ENCODE assay signal across 8 cellular contexts in genomic region chr1:52053862-52054261, GRCh38. TPM values are rescaled to one million over a fixed set of nuclear protein-coding genes. Genes with fewer than 3 reads are reported as not detected.
DNase-seq lines count a peak whose midpoint lies in the region; ATAC-seq and TF ChIP-seq lines count a peak whose summit lies in the region.

No MANE protein-coding gene starts in this region.

- H3K36me3 Mint-ChIP-seq in IgD-negative memory B cell (no peaks in the 10 kb centered on the region), natural killer cell (no peaks in the 10 kb centered on the region)

- peak overlapping the region; percentile 86 to 98 (median 95) for H3K9ac ChIP-seq in BLaER1 treated with 17β-estradiol and CSF1 and Interleukin-3, amounts not matched to agents 10 nM and 100 nM

- H3K9me3 ChIP-seq in BLaER1 treated with 17β-estradiol and CSF1 and Interleukin-3, amounts not matched to agents 10 nM and 100 nM (replicated peaks in 1 of 11): peaks cover 0 to 5% (median 0%) of the 10 kb centered on the region in 11 experiments; a peak in 4 of 22 replicates

- H3K4me2 ChIP-seq in BLaER1 treated with 17β-estradiol and CSF1 and Interleukin-3, amounts not matched to agents 10 nM and 100 nM: peak overlapping the region; percentile 73 to 99 (median 95)

- DNase-seq in choroid plexus epithelial cell (ENCODE audit: low read depth) (no peak), natural killer cell (no peak), posterior vena cava (ENCODE audit: low spot score) (no peak), left colon (no peak), pons (ENCODE audit: low spot score) (no peak)

- no peak for ATAC-seq in natural killer cell
- no peak for ATAC-seq in left colon
- no peak for ATAC-seq in GM19023 (IDR thresholded peaks at IDR 0.05; ENCODE audit: unreplicated experiment)

- H3K27me3 Mint-ChIP-seq in IgD-negative memory B cell: no peaks in the 10 kb centered on the region
- no peaks in the 10 kb centered on the region for H3K27me3 Mint-ChIP-seq in natural killer cell (ENCODE audit: low read depth in 2 of 2)

- peaks cover 16 to 78% (median 42%) of the 10 kb centered on the region in 11 experiments; a peak in 19 of 22 replicates for H4K20me1 ChIP-seq in BLaER1 treated with 17β-estradiol and CSF1 and Interleukin-3, amounts not matched to agents 10 nM and 100 nM

- H3K27ac ChIP-seq in BLaER1 treated with 17β-estradiol and CSF1 and Interleukin-3, amounts not matched to agents 10 nM and 100 nM: no peak overlapping the region; a peak in 1 of 22 replicates

- H3K36me3 ChIP-seq in BLaER1 treated with 17β-estradiol and CSF1 and Interleukin-3, amounts not matched to agents 10 nM and 100 nM: peaks cover 27 to 47% (median 37%) of the 10 kb centered on the region in 11 experiments; a peak in 21 of 22 replicates

- H3K27ac Mint-ChIP-seq in IgD-negative memory B cell (peak overlapping the region in 2 of 3 donors; percentile 86 to 97), natural killer cell (peak overlapping the region; percentile 92 to 95)

- H3K9me3 Mint-ChIP-seq in IgD-negative memory B cell (no peaks in the 10 kb centered on the region), natural killer cell (no peaks in the 10 kb centered on the region)

- no peaks in the 10 kb centered on the region for H3K27me3 ChIP-seq in BLaER1 treated with 17β-estradiol and CSF1 and Interleukin-3, amounts not matched to agents 10 nM and 100 nM

- peak overlapping the region; percentile 81 to 96 (median 92) for H3K4me3 ChIP-seq in BLaER1 treated with 17β-estradiol and CSF1 and Interleukin-3, amounts not matched to agents 10 nM and 100 nM
- H3K4me3 ChIP-seq in choroid plexus epithelial cell (ENCODE audit: low read depth, low read length): peak overlapping the region; percentile 88

- H3K4me1 Mint-ChIP-seq in IgD-negative memory B cell: peaks cover 29 to 45% (median 37%) of the 10 kb centered on the region in 3 donors
- peaks cover 51 to 56% of the 10 kb centered on the region in 2 donors for H3K4me1 Mint-ChIP-seq in natural killer cell

- intact Hi-C loops in natural killer cell (cut with micrococcal nuclease): no loop called here
- intact Hi-C loops in posterior vena cava (cut with DNase I): no loop called here
- intact Hi-C loops in left colon (cut with DNase I, micrococcal nuclease): no loop called here

- TF ChIP-seq CTCF in choroid plexus epithelial cell (conservative IDR thresholded peaks at IDR 0.05; ENCODE audit: low read depth, low read length) (no peak), natural killer cell (IDR thresholded peaks at IDR 0.05) (no peak)

- H3K4me1 ChIP-seq in BLaER1 treated with 17β-estradiol and CSF1 and Interleukin-3, amounts not matched to agents 10 nM and 100 nM: peaks cover 39 to 46% (median 44%) of the 10 kb centered on the region in 10 experiments

- H3K4me3 Mint-ChIP-seq in IgD-negative memory B cell (peak overlapping the region; percentile 92 to 99 (median 98)), natural killer cell (peak overlapping the region; percentile 92)

RNA-seq across cellular contexts. Expression of gene TXNDC12, which starts 1.1 kb away (rescaled TPM):
- polyA plus RNA-seq in IgD-negative memory B cell: 75.4 TPM
- total RNA-seq in natural killer cell (10 to 100 TPM; 35.0 to 39.4 (median 38.7) TPM), posterior vena cava (10 to 100 TPM; 30.1 to 32.7 TPM), left colon (10 to 100 TPM; 43.9 to 46.8 TPM)

RNA-seq across cellular contexts. Expression of gene BTF3L4, which starts 2.2 kb away (rescaled TPM):
- 60.1 TPM for polyA plus RNA-seq in IgD-negative memory B cell
- total RNA-seq in natural killer cell: 10 to 100 TPM; 24.2 to 25.3 (median 25.2) TPM
- total RNA-seq in posterior vena cava: 10 to 100 TPM; 36.6 to 41.5 TPM
- 10 to 100 TPM; 19.1 to 20.9 TPM for total RNA-seq in left colon

RNA-seq across cellular contexts. Expression of gene KTI12, which starts 20.3 kb away (rescaled TPM):
- polyA plus RNA-seq in IgD-negative memory B cell: 34.3 TPM
- total RNA-seq in natural killer cell (10 to 100 TPM; 12.6 to 13.8 (median 13.2) TPM), posterior vena cava (1 to 10 TPM; 5.7 to 7.8 TPM), left colon (1 to 10 TPM; 5.2 to 7.7 TPM)
